Comparison of ENCODE assay signal across 20 cellular contexts in the genomic region with DNA sequence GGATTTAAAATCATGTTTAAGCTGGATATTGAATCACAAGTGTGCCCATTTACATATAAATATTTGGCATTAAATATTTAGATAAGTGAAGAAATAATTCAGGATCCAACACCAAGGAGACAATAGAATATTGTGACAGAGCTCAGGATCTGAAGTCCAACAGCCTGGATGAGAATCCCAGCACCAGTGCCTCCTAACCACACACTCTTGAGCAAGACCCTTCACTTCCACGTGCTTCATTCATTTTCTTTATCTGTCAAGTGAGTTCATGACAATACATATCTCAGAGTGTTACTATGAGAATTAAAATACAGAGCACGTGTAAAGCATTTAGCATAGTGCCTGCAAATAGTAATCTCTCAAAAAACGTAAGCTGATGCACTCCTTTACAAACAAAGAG.
DNase-seq lines count a peak whose midpoint lies in the region; ATAC-seq, FAIRE-seq and TF ChIP-seq lines count a peak whose summit lies in the region.
"Had no signal": no experiment of that assay in that cellular context is flagged by ENCODE, and none has a peak within 500 bp of the region (broad histone marks: within the 10 kb centered on the region; RNA-seq: fewer than 3 reads in every experiment).

No MANE protein-coding gene starts in this region.

- H3K79me2 ChIP-seq in GM12878 (ENCODE audit: control insufficient read depth, insufficient read depth, low read length) = no peaks in the 10 kb centered on the region

- H3K4me1 Mint-ChIP-seq in activated CD4-positive, alpha-beta T cell treated with anti-CD3 and anti-CD28 coated beads, Interleukin-2, amount 10 ng/mL, durations not matched to agents 24 days and 14 days = peaks cover 34% of the 10 kb centered on the region

- FAIRE-seq in GM12892 (lab: Jason Lieb, UNC) = peak; percentile 33
- no peak for FAIRE-seq in GM12878 (lab: Jason Lieb, UNC)
- FAIRE-seq: A549, HTR-8/SVneo had no signal

- in situ Hi-C loops in GM12878 (cut with MboI) = no loop called here

- no peak overlapping the region for H3K4me2 ChIP-seq in GM12878 (ENCODE audit: control insufficient read depth, insufficient read depth)
- H3K4me2 ChIP-seq: A549 had no signal

- peak; percentile 34 for ATAC-seq in GM12878
- no peak for ATAC-seq in HG03025 (IDR thresholded peaks at IDR 0.05; ENCODE audit: low FRiP score, unreplicated experiment)
- ATAC-seq: A549, left ventricle myocardium superior, right lobe of liver had no signal

- TF ChIP-seq RAD21 in GM12878 (IDR thresholded peaks at IDR 0.05; ENCODE audit: insufficient read depth, low read depth, low read length) = no peak

- TF ChIP-seq CTCF in GM12878 (IDR thresholded peaks at IDR 0.05 in 2 of 3, conservative IDR thresholded peaks at IDR 0.05 in 1 of 3; ENCODE audit: control insufficient read depth in 2 of 3, extremely low read depth in 1 of 3, insufficient read depth in 1 of 3, low read depth in 3 of 3, low read length in 3 of 3) (no peak), WERI-Rb-1 (IDR thresholded peaks at IDR 0.05; ENCODE audit: low read depth, low read length) (no peak)

- peak overlapping the region; percentile 47 for H3K4me3 Mint-ChIP-seq in activated CD4-positive, alpha-beta T cell treated with anti-CD3 and anti-CD28 coated beads, Interleukin-2, amount 10 ng/mL, durations not matched to agents 24 days and 14 days

- no peaks in the 10 kb centered on the region for H3K36me3 ChIP-seq in GM12878 (ENCODE audit: control insufficient read depth in 2 of 2, insufficient read depth in 2 of 2, low read length in 1 of 2)
- no peaks in the 10 kb centered on the region for H3K36me3 ChIP-seq in WERI-Rb-1
- H3K36me3 ChIP-seq: adrenal gland, esophagus squamous epithelium, right lobe of liver, upper lobe of left lung had no signal

- H3K27me3 Mint-ChIP-seq in activated CD4-positive, alpha-beta T cell treated with anti-CD3 and anti-CD28 coated beads, Interleukin-2, amount 10 ng/mL, durations not matched to agents 24 days and 14 days = no peaks in the 10 kb centered on the region

- H2AFZ ChIP-seq in GM12878 (ENCODE audit: control insufficient read depth, low read depth, low read length) = peak overlapping the region; percentile 20

- CTCF ChIA-PET in GM12878 (lab: Yijun Ruan, JAX) = interaction anchor here (0.7 to 2.6 kb wide), 7 partner anchors 20 to 192 kb away, joined by 3 to 18 read pairs (median 4); no protein-coding TSS in a partner anchor

- H3K9me3 ChIP-seq in GM12878 (replicated peaks; ENCODE audit: control insufficient read depth, insufficient read depth, low read length) (peaks cover 4% of the 10 kb centered on the region), WERI-Rb-1 (ENCODE audit: severe bottlenecking) (peaks cover 5% of the 10 kb centered on the region)

- TF ChIP-seq POLR2A in GM12892 (IDR thresholded peaks at IDR 0.05; ENCODE audit: low read depth, low read length) = no peak
- no peak for TF ChIP-seq POLR2A in GM12878 (IDR thresholded peaks at IDR 0.05; ENCODE audit: low read depth, low read length)

- SMC1A ChIA-PET in GM12878 (lab: Charles Lee; ENCODE audit: uncharacterized antibody, unreplicated experiment) = interaction anchor here (0.9 to 4.2 kb wide), 19 partner anchors 9 to 181 kb away, joined by 3 to 22 read pairs (median 3); no protein-coding TSS in a partner anchor

- H3K4me3 ChIP-seq in GM12878 (no peak overlapping the region), WERI-Rb-1 (ENCODE audit: low read depth, low read length) (no peak overlapping the region)
- H3K4me3 ChIP-seq: A549, adrenal gland, esophagus squamous epithelium, right lobe of liver, upper lobe of left lung had no signal

- H3K27ac ChIP-seq in GM12878 (ENCODE audit: control insufficient read depth, insufficient read depth) (no peak overlapping the region), WERI-Rb-1 (no peak overlapping the region)
- H3K27ac ChIP-seq: A549, adrenal gland, C4-2B, esophagus squamous epithelium, right lobe of liver, upper lobe of left lung had no signal

- H4K20me1 ChIP-seq in GM12878 (ENCODE audit: control insufficient read depth, insufficient read depth) = no peaks in the 10 kb centered on the region

- H3K9ac ChIP-seq in GM12878 (ENCODE audit: control insufficient read depth, insufficient read depth, low read length) = no peak overlapping the region

- RAD21 ChIA-PET in GM12878 (lab: Charles Lee; ENCODE audit: unreplicated experiment) = interaction anchor here (1.4 to 2.2 kb wide), 3 partner anchors 41 to 192 kb away, joined by 4 to 7 read pairs (median 5); no protein-coding TSS in a partner anchor

- H3K27ac Mint-ChIP-seq in activated CD4-positive, alpha-beta T cell treated with anti-CD3 and anti-CD28 coated beads, Interleukin-2, amount 10 ng/mL, durations not matched to agents 24 days and 14 days = peak overlapping the region; percentile 77

- no peak for DNase-seq in activated CD4-positive, alpha-beta T cell treated with anti-CD3 and anti-CD28 coated beads, Interleukin-2, amount 10 ng/mL, durations not matched to agents 24 days and 14 days
- no peak for DNase-seq in activated CD4-positive, alpha-beta T cell treated with anti-CD3 and anti-CD28 coated beads for 1 hour
- DNase-seq in GM12892 (ENCODE audit: insufficient read length) = no peak
- peak; percentile 50 for DNase-seq in OCI-M1 (lab: John Stamatoyannopoulos, UW)
- no peak for DNase-seq in GM12878 (ENCODE audit: low read depth, low spot score)
- no peak for DNase-seq in T-helper 9 cell
- DNase-seq in WERI-Rb-1 = no peak
- DNase-seq: activated CD8-positive, alpha-beta memory T cell treated with anti-CD3 and anti-CD28 coated beads, Interleukin-2, amount 50 U/mL, for 4 hours; DMS79; esophagus squamous epithelium; left ventricle myocardium superior; NCI-H1694; right lobe of liver; stimulated activated naive CD4-positive, alpha-beta T cell treated with Interleukin-2 at 50 U/mL for 16 hours; upper lobe of left lung had no signal

- no TSS peak for BruUV-seq in GM12878 (replicated peaks; lab: Mats Ljungman, UMichigan)

- H3K27me3 ChIP-seq in GM12878 (replicated peaks in 1 of 2; ENCODE audit: control insufficient read depth in 2 of 2, insufficient read depth in 2 of 2, low read length in 1 of 2) = no peaks in the 10 kb centered on the region
- no peaks in the 10 kb centered on the region for H3K27me3 ChIP-seq in WERI-Rb-1 (ENCODE audit: insufficient read depth, low read depth, severe bottlenecking)
- H3K27me3 ChIP-seq: adrenal gland, esophagus squamous epithelium, right lobe of liver, upper lobe of left lung had no signal

- H3K9me3 Mint-ChIP-seq in activated CD4-positive, alpha-beta T cell treated with anti-CD3 and anti-CD28 coated beads, Interleukin-2, amount 10 ng/mL, durations not matched to agents 24 days and 14 days = peaks cover 12% of the 10 kb centered on the region

- peaks cover 16% of the 10 kb centered on the region for H3K36me3 Mint-ChIP-seq in activated CD4-positive, alpha-beta T cell treated with anti-CD3 and anti-CD28 coated beads, Interleukin-2, amount 10 ng/mL, durations not matched to agents 24 days and 14 days (ENCODE audit: low read depth)

- WGBS in GM12878 (ENCODE audit: insufficient coverage, insufficient replicate concordance, low lambda C conversion rate, missing lambda C conversion rate) = 35% methylated on average over 3 of the region's 3 CpGs

- POLR2A ChIA-PET in GM12878 (lab: Charles Lee) = interaction anchor here (0.5 to 1.4 kb wide), 2 partner anchors 55 to 126 kb away, joined by 3 to 6 read pairs; no protein-coding TSS in a partner anchor

- TF ChIP-seq EP300 in GM12878 (IDR thresholded peaks at IDR 0.05; ENCODE audit: borderline replicate concordance in 1 of 2, control insufficient read depth in 1 of 2, low read depth in 2 of 2, low read length in 2 of 2) = no peak

- intact Hi-C loops in activated CD4-positive, alpha-beta T cell treated with anti-CD3 and anti-CD28 coated beads, Interleukin-2, amount 10 ng/mL, durations not matched to agents 24 days and 14 days (cut with micrococcal nuclease) = loop anchor here (1.0 kb wide), 3 partner anchors 9 to 39 kb away; no protein-coding TSS in a partner anchor
- intact Hi-C loops in GM12878 (cut with micrococcal nuclease; ENCODE audit: unreplicated experiment) = no loop called here

- no peaks in the 10 kb centered on the region for H3K4me1 ChIP-seq in GM12878 (ENCODE audit: control insufficient read depth, insufficient read depth, low read length)
- H3K4me1 ChIP-seq: A549, adrenal gland, esophagus squamous epithelium, right lobe of liver had no signal

TF ChIP-seq in GM12878, 131 proteins besides CTCF, POLR2A, EP300 and RAD21 (continues in another document):
- TF ChIP-seq, protein P1, sequence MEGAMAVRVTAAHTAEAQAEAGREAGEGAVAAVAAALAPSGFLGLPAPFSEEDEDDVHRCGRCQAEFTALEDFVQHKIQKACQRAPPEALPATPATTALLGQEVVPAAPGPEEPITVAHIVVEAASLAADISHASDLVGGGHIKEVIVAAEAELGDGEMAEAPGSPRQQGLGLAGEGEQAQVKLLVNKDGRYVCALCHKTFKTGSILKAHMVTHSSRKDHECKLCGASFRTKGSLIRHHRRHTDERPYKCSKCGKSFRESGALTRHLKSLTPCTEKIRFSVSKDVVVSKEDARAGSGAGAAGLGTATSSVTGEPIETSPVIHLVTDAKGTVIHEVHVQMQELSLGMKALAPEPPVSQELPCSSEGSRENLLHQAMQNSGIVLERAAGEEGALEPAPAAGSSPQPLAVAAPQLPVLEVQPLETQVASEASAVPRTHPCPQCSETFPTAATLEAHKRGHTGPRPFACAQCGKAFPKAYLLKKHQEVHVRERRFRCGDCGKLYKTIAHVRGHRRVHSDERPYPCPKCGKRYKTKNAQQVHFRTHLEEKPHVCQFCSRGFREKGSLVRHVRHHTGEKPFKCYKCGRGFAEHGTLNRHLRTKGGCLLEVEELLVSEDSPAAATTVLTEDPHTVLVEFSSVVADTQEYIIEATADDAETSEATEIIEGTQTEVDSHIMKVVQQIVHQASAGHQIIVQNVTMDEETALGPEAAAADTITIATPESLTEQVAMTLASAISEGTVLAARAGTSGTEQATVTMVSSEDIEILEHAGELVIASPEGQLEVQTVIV (IDR thresholded peaks at IDR 0.05; ENCODE audit: borderline replicate concordance, partially characterized antibody) = no peak
- TF ChIP-seq DPF2 (IDR thresholded peaks at IDR 0.05) (no peak), SREBF1 (IDR thresholded peaks at IDR 0.05; ENCODE audit: low read length) (no peak), SIN3A (IDR thresholded peaks at IDR 0.05; ENCODE audit: low read depth, low read length) (no peak), BACH1 (IDR thresholded peaks at IDR 0.05; ENCODE audit: borderline replicate concordance) (no peak), RBBP5 (conservative IDR thresholded peaks at IDR 0.05) (no peak)
